ENCODE assay signal across 14 cellular contexts in the genomic region with DNA sequence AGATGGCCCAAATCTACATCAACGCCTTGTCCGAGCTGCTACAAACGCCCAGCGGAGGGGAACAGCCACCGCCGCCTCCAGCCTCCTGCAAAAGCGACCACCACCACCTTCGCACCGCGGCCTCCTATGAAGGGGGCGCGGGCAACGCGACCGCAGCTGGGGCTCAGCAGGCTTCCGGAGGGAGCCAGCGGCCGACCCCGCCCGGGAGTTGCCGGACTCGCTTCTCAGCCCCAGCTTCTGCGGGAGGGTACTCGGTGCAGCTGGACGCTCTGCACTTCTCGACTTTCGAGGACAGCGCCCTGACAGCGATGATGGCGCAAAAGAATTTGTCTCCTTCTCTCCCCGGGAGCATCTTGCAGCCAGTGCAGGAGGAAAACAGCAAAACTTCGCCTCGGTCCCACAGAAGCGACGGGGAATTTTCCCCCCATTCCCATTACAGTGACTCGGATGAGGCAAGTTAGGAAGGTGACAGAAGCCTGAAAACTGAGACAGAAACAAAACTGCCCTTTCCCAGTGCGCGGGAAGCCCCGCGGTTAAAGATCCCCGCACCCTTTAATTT. TPM values are rescaled to one million over a fixed set of nuclear protein-coding genes. Genes with fewer than 3 reads are reported as not detected.
DNase-seq lines count a peak whose midpoint lies in the region; ATAC-seq, FAIRE-seq and TF ChIP-seq lines count a peak whose summit lies in the region.
"Had no signal": no experiment of that assay in that cellular context is flagged by ENCODE, and none has a peak within 500 bp of the region (broad histone marks: within the 10 kb centered on the region; RNA-seq: fewer than 3 reads in every experiment).

No MANE protein-coding gene starts in this region.

- intact Hi-C loops in MCF 10A (cut with micrococcal nuclease): no loop called here
- intact Hi-C loops in mammary epithelial cell (cut with micrococcal nuclease): no loop called here
- intact Hi-C loops in tibial artery (cut with DNase I; ENCODE audit: low total_unique reads): no loop called here

- in situ Hi-C loops in mammary epithelial cell (cut with MboI; ENCODE audit: low sequenced_read_pairs in 2 of 2): no loop called here

- H3K36me3 Mint-ChIP-seq in MCF 10A (ENCODE audit: insufficient read depth, unreplicated experiment): no peaks in the 10 kb centered on the region
- H3K36me3 Mint-ChIP-seq in astrocyte (ENCODE audit: low read depth, unreplicated experiment): no peaks in the 10 kb centered on the region
- H3K36me3 Mint-ChIP-seq in mesothelial cell of epicardium: no peaks in the 10 kb centered on the region

- H3K4me2 ChIP-seq in mammary epithelial cell (ENCODE audit: insufficient read depth, low read depth, low read length): no peak overlapping the region
- H3K4me2 ChIP-seq in astrocyte (ENCODE audit: low read length): peak overlapping the region; percentile 81

- H3K4me3 Mint-ChIP-seq in MCF 10A (ENCODE audit: unreplicated experiment) (peak overlapping the region; percentile 88), astrocyte (ENCODE audit: unreplicated experiment) (peak overlapping the region; percentile 71), mesothelial cell of epicardium (peak overlapping the region; percentile 68)

- H3K27me3 ChIP-seq in mammary epithelial cell (ENCODE audit: insufficient read depth, low read length) (peaks cover 64% of the 10 kb centered on the region), astrocyte (ENCODE audit: insufficient read depth, low read length) (peaks cover 91% of the 10 kb centered on the region), tibial artery (peaks cover 0 to 79% of the 10 kb centered on the region in 2 donors)

- H3K9ac ChIP-seq in mammary epithelial cell (ENCODE audit: insufficient read depth, low read length): no peak overlapping the region
- H3K9ac ChIP-seq in astrocyte (ENCODE audit: low read length): no peak overlapping the region

- TF ChIP-seq CTCF in MCF 10A (IDR thresholded peaks at IDR 0.05; ENCODE audit: unreplicated experiment) (no peak), mammary epithelial cell (conservative IDR thresholded peaks at IDR 0.05 in 1 of 2, IDR thresholded peaks at IDR 0.05 in 1 of 2; ENCODE audit: extremely low read depth in 1 of 2, insufficient read depth in 1 of 2, low read depth in 1 of 2, low read length in 2 of 2) (no peak), astrocyte (IDR thresholded peaks at IDR 0.05; ENCODE audit: insufficient read depth, low read depth, low read length) (no peak), mesothelial cell of epicardium (IDR thresholded peaks at IDR 0.05; ENCODE audit: unreplicated experiment) (no peak), tibial artery (IDR thresholded peaks at IDR 0.05) (no peak)

- no TSS peak for BruUV-seq in MCF 10A (replicated peaks; lab: Mats Ljungman, UMichigan)
- BruUV-seq in mammary epithelial cell (replicated peaks; lab: Mats Ljungman, UMichigan): no TSS peak

- H3K4me3 ChIP-seq in mammary epithelial cell (replicated peaks in 1 of 3; ENCODE audit: insufficient read depth in 1 of 3, low read depth in 2 of 3, low read length in 3 of 3) (no peak overlapping the region), astrocyte (ENCODE audit: insufficient read depth, low read depth, low read length) (no peak overlapping the region), tibial artery (peak overlapping the region; percentile 30 to 44)

- H3K4me1 ChIP-seq in mammary epithelial cell (ENCODE audit: insufficient read depth, low read length): peaks cover 15% of the 10 kb centered on the region
- H3K4me1 ChIP-seq in astrocyte (ENCODE audit: insufficient read depth, low read length): peaks cover 6% of the 10 kb centered on the region
- H3K4me1 ChIP-seq in tibial artery: peaks cover 0 to 31% (median 23%) of the 10 kb centered on the region in 4 donors

- H3K4me1 Mint-ChIP-seq in MCF 10A (ENCODE audit: insufficient read depth, unreplicated experiment): no peaks in the 10 kb centered on the region
- peaks cover 5% of the 10 kb centered on the region for H3K4me1 Mint-ChIP-seq in astrocyte (ENCODE audit: low read depth, unreplicated experiment)
- H3K4me1 Mint-ChIP-seq in mesothelial cell of epicardium: peaks cover 31% of the 10 kb centered on the region

- H3K9me3 Mint-ChIP-seq in MCF 10A (ENCODE audit: unreplicated experiment) (no peaks in the 10 kb centered on the region), astrocyte (ENCODE audit: unreplicated experiment) (peaks cover 4% of the 10 kb centered on the region), mesothelial cell of epicardium (no peaks in the 10 kb centered on the region)
- H3K9me3 Mint-ChIP-seq: activated naive CD4-positive, alpha-beta T cell treated with anti-CD3 and anti-CD28 coated beads for 36 hours had no signal

- H3K27ac Mint-ChIP-seq in MCF 10A (ENCODE audit: low read depth, unreplicated experiment) (no peak overlapping the region), astrocyte (ENCODE audit: unreplicated experiment) (no peak overlapping the region), mesothelial cell of epicardium (no peak overlapping the region)
- H3K27ac Mint-ChIP-seq: activated naive CD4-positive, alpha-beta T cell treated with anti-CD3 and anti-CD28 coated beads for 36 hours; stimulated activated naive CD8-positive, alpha-beta T cell treated with anti-CD3 and anti-CD28 coated beads, Interleukin-15, Interleukin-2, amounts not matched to agents 100 ng/mL and 50 ng/mL, for 24 hours had no signal

- no peak overlapping the region for H2AFZ ChIP-seq in mammary epithelial cell (ENCODE audit: low read depth, low read length)
- H2AFZ ChIP-seq in astrocyte (ENCODE audit: low read depth, low read length): no peak overlapping the region

- H4K20me1 ChIP-seq in mammary epithelial cell (ENCODE audit: insufficient read depth, low read length) (no peaks in the 10 kb centered on the region), astrocyte (ENCODE audit: insufficient read depth, low read length) (no peaks in the 10 kb centered on the region)

- no peak for FAIRE-seq in astrocyte (lab: Jason Lieb, UNC)

- H3K36me3 ChIP-seq in mammary epithelial cell (ENCODE audit: insufficient read depth, low read length): no peaks in the 10 kb centered on the region
- no peaks in the 10 kb centered on the region for H3K36me3 ChIP-seq in astrocyte (ENCODE audit: insufficient read depth, low read length)
- no peaks in the 10 kb centered on the region for H3K36me3 ChIP-seq in tibial artery

- DNase-seq in MCF 10A (ENCODE audit: unreplicated experiment) (no peak), mammary epithelial cell (no peak), astrocyte (ENCODE audit: low read depth) (no peak), mesothelial cell of epicardium (ENCODE audit: low spot score in 2 of 2, unreplicated experiment in 2 of 2) (no peak), tibial artery (no peak), left lobe of liver (ENCODE audit: low spot score) (no peak), CD1c-positive myeloid dendritic cell (ENCODE audit: extremely low spot score) (no peak)
- DNase-seq: activated CD4-positive, CD25-positive, alpha-beta regulatory T cell; activated naive CD4-positive, alpha-beta T cell treated with anti-CD3 and anti-CD28 coated beads for 36 hours; kidney glomerular epithelial cell had no signal

- ATAC-seq in HG02623 (IDR thresholded peaks at IDR 0.05; ENCODE audit: unreplicated experiment) (no peak), left lobe of liver (no peak)

- H3K9me3 ChIP-seq in mammary epithelial cell (replicated peaks; ENCODE audit: insufficient read depth, low read length) (no peaks in the 10 kb centered on the region), astrocyte (ENCODE audit: insufficient read depth, low read depth, low read length) (peaks cover 2% of the 10 kb centered on the region), tibial artery (no peaks in the 10 kb centered on the region)

- POLR2A ChIA-PET in MCF 10A (lab: Yijun Ruan, JAX): no interaction called here

- H3K79me2 ChIP-seq in mammary epithelial cell (ENCODE audit: insufficient read depth, low read length) (no peaks in the 10 kb centered on the region), astrocyte (ENCODE audit: insufficient read depth, low read length) (no peaks in the 10 kb centered on the region)

- peaks cover 27% of the 10 kb centered on the region for H3K27me3 Mint-ChIP-seq in MCF 10A (ENCODE audit: insufficient read depth, unreplicated experiment)
- peaks cover 99% of the 10 kb centered on the region for H3K27me3 Mint-ChIP-seq in astrocyte (ENCODE audit: low read depth, unreplicated experiment)
- H3K27me3 Mint-ChIP-seq in mesothelial cell of epicardium (ENCODE audit: low read depth): peaks cover 100% of the 10 kb centered on the region

- dilution Hi-C loops in mammary epithelial cell (cut with HindIII; ENCODE audit: low sequenced_read_pairs): no loop called here

- WGBS in mammary epithelial cell (ENCODE audit: low coverage, missing lambda C conversion rate): 7% methylated on average over 18 of the region's 41 CpGs

- H3K27ac ChIP-seq in mammary epithelial cell (ENCODE audit: insufficient read depth, low read depth, low read length): no peak overlapping the region
- no peak overlapping the region for H3K27ac ChIP-seq in astrocyte (ENCODE audit: low read depth, low read length)
- no peak overlapping the region for H3K27ac ChIP-seq in tibial artery
- H3K27ac ChIP-seq: epithelial cell of prostate had no signal

- CTCF ChIA-PET in MCF 10A (lab: Yijun Ruan, JAX) (interaction anchor here (1.1 kb wide), 1 partner anchor 14 kb away, joined by 5 read pairs; no protein-coding TSS in a partner anchor), mammary epithelial cell (lab: Charles Lee; ENCODE audit: low non-redundant PET) (no interaction called here)

RNA-seq across cellular contexts. Expression of gene ATOH1, which starts 1.1 kb away (rescaled TPM):
- total RNA-seq in MCF 10A (2022) (not detected in 2 replicates), mammary epithelial cell (not detected), astrocyte (not detected in 2 replicates), mesothelial cell of epicardium (not detected in 3 replicates), left lobe of liver (not detected)
- polyA plus RNA-seq in mammary epithelial cell: not detected
- not detected for polyA minus RNA-seq in mammary epithelial cell
- total RNA-seq: activated naive CD4-positive, alpha-beta T cell treated with anti-CD3 and anti-CD28 coated beads for 36 hours; RPMI7951 had no signal

Comparison
In these comparisons a context has a peak if more than half of its experiments do, and no peak if none do; other contexts are left out.
1. H3K4me3 ChIP-seq: peak in tibial artery (2 of 2); none in mammary epithelial cell (0 of 3) and astrocyte (single experiment).
2. Peak in every context shown above with its lines, with median percentiles within 50 percentile points of each other: H3K4me3 Mint-ChIP-seq.